Comparison of ENCODE assay signal across 2 cellular contexts in the genomic region with DNA sequence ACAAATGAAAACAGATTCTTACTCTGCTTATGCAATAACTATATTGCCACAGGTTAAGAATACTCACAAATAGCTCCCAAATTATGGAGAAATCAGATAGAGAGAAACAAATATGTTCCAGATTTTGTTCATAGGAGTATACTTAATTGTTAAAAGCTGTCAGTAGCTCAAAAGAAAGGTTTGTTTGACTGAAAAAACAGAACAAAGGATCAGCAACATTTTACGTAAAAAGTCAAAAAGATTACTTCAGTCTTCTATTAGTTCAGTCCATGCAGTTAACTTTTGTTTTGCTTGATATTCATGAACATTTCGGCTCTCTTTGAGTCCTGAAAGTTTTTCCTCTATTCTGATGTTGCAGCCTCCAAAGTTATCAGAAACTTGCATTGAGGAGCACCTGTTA.
A peak's percentile ranks its signal among the peaks of the same experiment; 100 is the strongest.
TF ChIP-seq lines count a peak whose summit lies in the region.

No MANE protein-coding gene starts in this region.

TF ChIP-seq in GM23338, 12 proteins besides CTCF, POLR2A, EP300 and RAD21:
- TF ChIP-seq, protein P1, sequence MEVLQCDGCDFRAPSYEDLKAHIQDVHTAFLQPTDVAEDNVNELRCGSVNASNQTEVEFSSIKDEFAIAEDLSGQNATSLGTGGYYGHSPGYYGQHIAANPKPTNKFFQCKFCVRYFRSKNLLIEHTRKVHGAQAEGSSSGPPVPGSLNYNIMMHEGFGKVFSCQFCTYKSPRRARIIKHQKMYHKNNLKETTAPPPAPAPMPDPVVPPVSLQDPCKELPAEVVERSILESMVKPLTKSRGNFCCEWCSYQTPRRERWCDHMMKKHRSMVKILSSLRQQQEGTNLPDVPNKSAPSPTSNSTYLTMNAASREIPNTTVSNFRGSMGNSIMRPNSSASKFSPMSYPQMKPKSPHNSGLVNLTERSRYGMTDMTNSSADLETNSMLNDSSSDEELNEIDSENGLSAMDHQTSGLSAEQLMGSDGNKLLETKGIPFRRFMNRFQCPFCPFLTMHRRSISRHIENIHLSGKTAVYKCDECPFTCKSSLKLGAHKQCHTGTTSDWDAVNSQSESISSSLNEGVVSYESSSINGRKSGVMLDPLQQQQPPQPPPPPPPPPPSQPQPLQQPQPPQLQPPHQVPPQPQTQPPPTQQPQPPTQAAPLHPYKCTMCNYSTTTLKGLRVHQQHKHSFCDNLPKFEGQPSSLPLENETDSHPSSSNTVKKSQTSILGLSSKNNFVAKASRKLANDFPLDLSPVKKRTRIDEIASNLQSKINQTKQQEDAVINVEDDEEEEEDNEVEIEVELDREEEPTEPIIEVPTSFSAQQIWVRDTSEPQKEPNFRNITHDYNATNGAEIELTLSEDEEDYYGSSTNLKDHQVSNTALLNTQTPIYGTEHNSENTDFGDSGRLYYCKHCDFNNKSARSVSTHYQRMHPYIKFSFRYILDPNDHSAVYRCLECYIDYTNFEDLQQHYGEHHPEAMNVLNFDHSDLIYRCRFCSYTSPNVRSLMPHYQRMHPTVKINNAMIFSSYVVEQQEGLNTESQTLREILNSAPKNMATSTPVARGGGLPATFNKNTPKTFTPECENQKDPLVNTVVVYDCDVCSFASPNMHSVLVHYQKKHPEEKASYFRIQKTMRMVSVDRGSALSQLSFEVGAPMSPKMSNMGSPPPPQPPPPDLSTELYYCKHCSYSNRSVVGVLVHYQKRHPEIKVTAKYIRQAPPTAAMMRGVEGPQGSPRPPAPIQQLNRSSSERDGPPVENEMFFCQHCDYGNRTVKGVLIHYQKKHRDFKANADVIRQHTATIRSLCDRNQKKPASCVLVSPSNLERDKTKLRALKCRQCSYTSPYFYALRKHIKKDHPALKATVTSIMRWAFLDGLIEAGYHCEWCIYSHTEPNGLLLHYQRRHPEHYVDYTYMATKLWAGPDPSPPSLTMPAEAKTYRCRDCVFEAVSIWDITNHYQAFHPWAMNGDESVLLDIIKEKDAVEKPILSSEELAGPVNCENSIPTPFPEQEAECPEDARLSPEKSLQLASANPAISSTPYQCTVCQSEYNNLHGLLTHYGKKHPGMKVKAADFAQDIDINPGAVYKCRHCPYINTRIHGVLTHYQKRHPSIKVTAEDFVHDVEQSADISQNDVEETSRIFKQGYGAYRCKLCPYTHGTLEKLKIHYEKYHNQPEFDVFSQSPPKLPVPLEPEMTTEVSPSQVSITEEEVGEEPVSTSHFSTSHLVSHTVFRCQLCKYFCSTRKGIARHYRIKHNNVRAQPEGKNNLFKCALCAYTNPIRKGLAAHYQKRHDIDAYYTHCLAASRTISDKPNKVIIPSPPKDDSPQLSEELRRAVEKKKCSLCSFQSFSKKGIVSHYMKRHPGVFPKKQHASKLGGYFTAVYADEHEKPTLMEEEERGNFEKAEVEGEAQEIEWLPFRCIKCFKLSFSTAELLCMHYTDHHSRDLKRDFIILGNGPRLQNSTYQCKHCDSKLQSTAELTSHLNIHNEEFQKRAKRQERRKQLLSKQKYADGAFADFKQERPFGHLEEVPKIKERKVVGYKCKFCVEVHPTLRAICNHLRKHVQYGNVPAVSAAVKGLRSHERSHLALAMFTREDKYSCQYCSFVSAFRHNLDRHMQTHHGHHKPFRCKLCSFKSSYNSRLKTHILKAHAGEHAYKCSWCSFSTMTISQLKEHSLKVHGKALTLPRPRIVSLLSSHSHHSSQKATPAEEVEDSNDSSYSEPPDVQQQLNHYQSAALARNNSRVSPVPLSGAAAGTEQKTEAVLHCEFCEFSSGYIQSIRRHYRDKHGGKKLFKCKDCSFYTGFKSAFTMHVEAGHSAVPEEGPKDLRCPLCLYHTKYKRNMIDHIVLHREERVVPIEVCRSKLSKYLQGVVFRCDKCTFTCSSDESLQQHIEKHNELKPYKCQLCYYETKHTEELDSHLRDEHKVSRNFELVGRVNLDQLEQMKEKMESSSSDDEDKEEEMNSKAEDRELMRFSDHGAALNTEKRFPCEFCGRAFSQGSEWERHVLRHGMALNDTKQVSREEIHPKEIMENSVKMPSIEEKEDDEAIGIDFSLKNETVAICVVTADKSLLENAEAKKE (CRISPR knock-in tag; IDR thresholded peaks at IDR 0.05), result no peak
- TF ChIP-seq, protein P2, sequence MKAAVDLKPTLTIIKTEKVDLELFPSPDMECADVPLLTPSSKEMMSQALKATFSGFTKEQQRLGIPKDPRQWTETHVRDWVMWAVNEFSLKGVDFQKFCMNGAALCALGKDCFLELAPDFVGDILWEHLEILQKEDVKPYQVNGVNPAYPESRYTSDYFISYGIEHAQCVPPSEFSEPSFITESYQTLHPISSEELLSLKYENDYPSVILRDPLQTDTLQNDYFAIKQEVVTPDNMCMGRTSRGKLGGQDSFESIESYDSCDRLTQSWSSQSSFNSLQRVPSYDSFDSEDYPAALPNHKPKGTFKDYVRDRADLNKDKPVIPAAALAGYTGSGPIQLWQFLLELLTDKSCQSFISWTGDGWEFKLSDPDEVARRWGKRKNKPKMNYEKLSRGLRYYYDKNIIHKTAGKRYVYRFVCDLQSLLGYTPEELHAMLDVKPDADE (IDR thresholded peaks at IDR 0.05), result no peak
- TF ChIP-seq STAT1 (IDR thresholded peaks at IDR 0.05; ENCODE audit: unreplicated experiment) (no peak), EZH2 (IDR thresholded peaks at IDR 0.05; ENCODE audit: low read depth, unreplicated experiment) (no peak), ZNF114 (CRISPR knock-in tag; IDR thresholded peaks at IDR 0.05) (no peak), CREB1 (CRISPR knock-in tag; IDR thresholded peaks at IDR 0.05; ENCODE audit: low read depth) (no peak), JUNB (IDR thresholded peaks at IDR 0.05; ENCODE audit: unreplicated experiment) (no peak), EZH2phosphoT487 (IDR thresholded peaks at IDR 0.05; ENCODE audit: unreplicated experiment) (no peak), NANOG (IDR thresholded peaks at IDR 0.05; ENCODE audit: borderline replicate concordance) (no peak)
- TF ChIP-seq, protein P3, sequence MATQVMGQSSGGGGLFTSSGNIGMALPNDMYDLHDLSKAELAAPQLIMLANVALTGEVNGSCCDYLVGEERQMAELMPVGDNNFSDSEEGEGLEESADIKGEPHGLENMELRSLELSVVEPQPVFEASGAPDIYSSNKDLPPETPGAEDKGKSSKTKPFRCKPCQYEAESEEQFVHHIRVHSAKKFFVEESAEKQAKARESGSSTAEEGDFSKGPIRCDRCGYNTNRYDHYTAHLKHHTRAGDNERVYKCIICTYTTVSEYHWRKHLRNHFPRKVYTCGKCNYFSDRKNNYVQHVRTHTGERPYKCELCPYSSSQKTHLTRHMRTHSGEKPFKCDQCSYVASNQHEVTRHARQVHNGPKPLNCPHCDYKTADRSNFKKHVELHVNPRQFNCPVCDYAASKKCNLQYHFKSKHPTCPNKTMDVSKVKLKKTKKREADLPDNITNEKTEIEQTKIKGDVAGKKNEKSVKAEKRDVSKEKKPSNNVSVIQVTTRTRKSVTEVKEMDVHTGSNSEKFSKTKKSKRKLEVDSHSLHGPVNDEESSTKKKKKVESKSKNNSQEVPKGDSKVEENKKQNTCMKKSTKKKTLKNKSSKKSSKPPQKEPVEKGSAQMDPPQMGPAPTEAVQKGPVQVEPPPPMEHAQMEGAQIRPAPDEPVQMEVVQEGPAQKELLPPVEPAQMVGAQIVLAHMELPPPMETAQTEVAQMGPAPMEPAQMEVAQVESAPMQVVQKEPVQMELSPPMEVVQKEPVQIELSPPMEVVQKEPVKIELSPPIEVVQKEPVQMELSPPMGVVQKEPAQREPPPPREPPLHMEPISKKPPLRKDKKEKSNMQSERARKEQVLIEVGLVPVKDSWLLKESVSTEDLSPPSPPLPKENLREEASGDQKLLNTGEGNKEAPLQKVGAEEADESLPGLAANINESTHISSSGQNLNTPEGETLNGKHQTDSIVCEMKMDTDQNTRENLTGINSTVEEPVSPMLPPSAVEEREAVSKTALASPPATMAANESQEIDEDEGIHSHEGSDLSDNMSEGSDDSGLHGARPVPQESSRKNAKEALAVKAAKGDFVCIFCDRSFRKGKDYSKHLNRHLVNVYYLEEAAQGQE (IDR thresholded peaks at IDR 0.05; ENCODE audit: unreplicated experiment), result no peak
TF ChIP-seq in GM23338: peak in this region for 0.

TF ChIP-seq in HEK293, 187 proteins besides CTCF, POLR2A, EP300 and RAD21 (continued from another document):
- TF ChIP-seq ZNF624 (tag by site-specific recombination; IDR thresholded peaks at IDR 0.05) (no peak), ZNF473 (tag by site-specific recombination; IDR thresholded peaks at IDR 0.05) (no peak), ZNF529 (tag by site-specific recombination; IDR thresholded peaks at IDR 0.05; ENCODE audit: insufficient replicate concordance) (peak; percentile 13), ZNF121 (tag by site-specific recombination; IDR thresholded peaks at IDR 0.05) (no peak), ZNF341 (tag by site-specific recombination; IDR thresholded peaks at IDR 0.05; ENCODE audit: low read depth) (no peak), GLI4 (tag by site-specific recombination; IDR thresholded peaks at IDR 0.05) (no peak), TRIM28 (IDR thresholded peaks at IDR 0.05; ENCODE audit: borderline replicate concordance, low read length) (0 out of 2 replicates have a peak, but pooled peaks have one; percentile 64), ZNF221 (tag by site-specific recombination; IDR thresholded peaks at IDR 0.05; ENCODE audit: borderline replicate concordance) (no peak), HOXA7 (CRISPR knock-in tag; IDR thresholded peaks at IDR 0.05; ENCODE audit: borderline replicate concordance) (no peak)
- TF ChIP-seq, protein P4, sequence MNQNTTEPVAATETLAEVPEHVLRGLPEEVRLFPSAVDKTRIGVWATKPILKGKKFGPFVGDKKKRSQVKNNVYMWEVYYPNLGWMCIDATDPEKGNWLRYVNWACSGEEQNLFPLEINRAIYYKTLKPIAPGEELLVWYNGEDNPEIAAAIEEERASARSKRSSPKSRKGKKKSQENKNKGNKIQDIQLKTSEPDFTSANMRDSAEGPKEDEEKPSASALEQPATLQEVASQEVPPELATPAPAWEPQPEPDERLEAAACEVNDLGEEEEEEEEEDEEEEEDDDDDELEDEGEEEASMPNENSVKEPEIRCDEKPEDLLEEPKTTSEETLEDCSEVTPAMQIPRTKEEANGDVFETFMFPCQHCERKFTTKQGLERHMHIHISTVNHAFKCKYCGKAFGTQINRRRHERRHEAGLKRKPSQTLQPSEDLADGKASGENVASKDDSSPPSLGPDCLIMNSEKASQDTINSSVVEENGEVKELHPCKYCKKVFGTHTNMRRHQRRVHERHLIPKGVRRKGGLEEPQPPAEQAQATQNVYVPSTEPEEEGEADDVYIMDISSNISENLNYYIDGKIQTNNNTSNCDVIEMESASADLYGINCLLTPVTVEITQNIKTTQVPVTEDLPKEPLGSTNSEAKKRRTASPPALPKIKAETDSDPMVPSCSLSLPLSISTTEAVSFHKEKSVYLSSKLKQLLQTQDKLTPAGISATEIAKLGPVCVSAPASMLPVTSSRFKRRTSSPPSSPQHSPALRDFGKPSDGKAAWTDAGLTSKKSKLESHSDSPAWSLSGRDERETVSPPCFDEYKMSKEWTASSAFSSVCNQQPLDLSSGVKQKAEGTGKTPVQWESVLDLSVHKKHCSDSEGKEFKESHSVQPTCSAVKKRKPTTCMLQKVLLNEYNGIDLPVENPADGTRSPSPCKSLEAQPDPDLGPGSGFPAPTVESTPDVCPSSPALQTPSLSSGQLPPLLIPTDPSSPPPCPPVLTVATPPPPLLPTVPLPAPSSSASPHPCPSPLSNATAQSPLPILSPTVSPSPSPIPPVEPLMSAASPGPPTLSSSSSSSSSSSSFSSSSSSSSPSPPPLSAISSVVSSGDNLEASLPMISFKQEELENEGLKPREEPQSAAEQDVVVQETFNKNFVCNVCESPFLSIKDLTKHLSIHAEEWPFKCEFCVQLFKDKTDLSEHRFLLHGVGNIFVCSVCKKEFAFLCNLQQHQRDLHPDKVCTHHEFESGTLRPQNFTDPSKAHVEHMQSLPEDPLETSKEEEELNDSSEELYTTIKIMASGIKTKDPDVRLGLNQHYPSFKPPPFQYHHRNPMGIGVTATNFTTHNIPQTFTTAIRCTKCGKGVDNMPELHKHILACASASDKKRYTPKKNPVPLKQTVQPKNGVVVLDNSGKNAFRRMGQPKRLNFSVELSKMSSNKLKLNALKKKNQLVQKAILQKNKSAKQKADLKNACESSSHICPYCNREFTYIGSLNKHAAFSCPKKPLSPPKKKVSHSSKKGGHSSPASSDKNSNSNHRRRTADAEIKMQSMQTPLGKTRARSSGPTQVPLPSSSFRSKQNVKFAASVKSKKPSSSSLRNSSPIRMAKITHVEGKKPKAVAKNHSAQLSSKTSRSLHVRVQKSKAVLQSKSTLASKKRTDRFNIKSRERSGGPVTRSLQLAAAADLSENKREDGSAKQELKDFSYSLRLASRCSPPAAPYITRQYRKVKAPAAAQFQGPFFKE (tag by site-specific recombination; IDR thresholded peaks at IDR 0.05; ENCODE audit: borderline replicate concordance), result no peak
